ENCODE assay signal across 1 cellular context in genomic region chr3:16824085-16824696, GRCh38.
TF ChIP-seq lines count a peak whose summit lies in the region.

No MANE protein-coding gene starts in this region.

TF ChIP-seq in WTC11, 78 proteins besides CTCF, POLR2A, EP300 and RAD21 (continued from another document):
- no peak for TF ChIP-seq NFATC4 (CRISPR knock-in tag; IDR thresholded peaks at IDR 0.05)
- TF ChIP-seq FOXK1 (CRISPR knock-in tag; IDR thresholded peaks at IDR 0.05), result no peak
TF ChIP-seq in WTC11: peak in this region for 0.
